Comparison of ENCODE assay signal across 17 cellular contexts in the genomic region with DNA sequence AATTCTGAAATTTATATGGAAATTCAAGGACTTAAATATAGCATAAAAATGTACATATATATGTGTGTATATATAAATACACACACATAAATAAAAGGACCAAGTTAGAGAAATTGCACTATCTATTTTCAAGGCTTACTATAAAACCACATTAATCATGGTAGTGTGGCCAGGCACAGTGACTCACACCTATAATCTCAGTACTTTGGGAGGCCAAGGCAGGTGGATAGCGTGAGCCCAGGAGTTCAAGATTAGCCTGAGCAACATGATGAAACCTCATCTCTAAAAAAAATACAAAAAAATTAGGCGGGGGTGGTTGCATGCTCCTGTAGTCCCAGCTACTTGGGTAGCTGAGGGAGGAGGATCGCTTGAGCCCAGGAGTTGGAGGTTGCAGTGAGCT.
A peak's percentile ranks its signal among the peaks of the same experiment; 100 is the strongest.
DNase-seq lines count a peak whose midpoint lies in the region; ATAC-seq, FAIRE-seq and TF ChIP-seq lines count a peak whose summit lies in the region.
"Had no signal": no experiment of that assay in that cellular context is flagged by ENCODE, and none has a peak within 500 bp of the region (broad histone marks: within the 10 kb centered on the region; RNA-seq: fewer than 3 reads in every experiment).

No MANE protein-coding gene starts in this region.

- no peak for FAIRE-seq in RCC 7860 (lab: Jason Lieb, UNC)
- FAIRE-seq: D721Med, GM12892, GM19239, H1 had no signal

- H3K27ac ChIP-seq in foreskin keratinocyte (no peak overlapping the region), coronary artery (no peak overlapping the region)

- no peaks in the 10 kb centered on the region for H3K4me1 ChIP-seq in foreskin keratinocyte

- DNase-seq in Daoy (ENCODE audit: low read depth) (peak; percentile 32), LHCN-M2 (ENCODE audit: low read depth) (peak; percentile 5), RCC 7860 (ENCODE audit: low spot score) (peak; percentile 11), foreskin keratinocyte (no peak), SW 1271 (lab: John Stamatoyannopoulos, UW) (no peak), coronary artery (ENCODE audit: low spot score) (no peak), NCI-H524 treated with DMSO at 0.1 percent for 48 hours (lab: John Stamatoyannopoulos, UW) (no peak)
- DNase-seq: C1 segment of cervical spinal cord; CD4-positive, alpha-beta T cell; DMS153; DMS79 treated with DMSO at 0.1 percent for 48 hours; GDM1; HCEC 1CT had no signal

- H3K27me3 ChIP-seq in foreskin keratinocyte = no peaks in the 10 kb centered on the region

- H3K4me3 ChIP-seq in coronary artery = no peak overlapping the region

- TF ChIP-seq CTCF in foreskin keratinocyte (conservative IDR thresholded peaks at IDR 0.05) (no peak), coronary artery (IDR thresholded peaks at IDR 0.05) (no peak)

- peak; percentile 44 for ATAC-seq in foreskin keratinocyte

Comparison
In these comparisons a context has a peak if more than half of its experiments do, and no peak if none do; other contexts are left out.
1. DNase-seq: peak in Daoy (single experiment), LHCN-M2 (single experiment) and RCC 7860 (single experiment); none in foreskin keratinocyte (0 of 2), SW 1271 (0 of 2), coronary artery (single experiment) and NCI-H524 treated with DMSO at 0.1 percent for 48 hours (single experiment).